Comparison of ENCODE assay signal across 8 cellular contexts in the genomic region with DNA sequence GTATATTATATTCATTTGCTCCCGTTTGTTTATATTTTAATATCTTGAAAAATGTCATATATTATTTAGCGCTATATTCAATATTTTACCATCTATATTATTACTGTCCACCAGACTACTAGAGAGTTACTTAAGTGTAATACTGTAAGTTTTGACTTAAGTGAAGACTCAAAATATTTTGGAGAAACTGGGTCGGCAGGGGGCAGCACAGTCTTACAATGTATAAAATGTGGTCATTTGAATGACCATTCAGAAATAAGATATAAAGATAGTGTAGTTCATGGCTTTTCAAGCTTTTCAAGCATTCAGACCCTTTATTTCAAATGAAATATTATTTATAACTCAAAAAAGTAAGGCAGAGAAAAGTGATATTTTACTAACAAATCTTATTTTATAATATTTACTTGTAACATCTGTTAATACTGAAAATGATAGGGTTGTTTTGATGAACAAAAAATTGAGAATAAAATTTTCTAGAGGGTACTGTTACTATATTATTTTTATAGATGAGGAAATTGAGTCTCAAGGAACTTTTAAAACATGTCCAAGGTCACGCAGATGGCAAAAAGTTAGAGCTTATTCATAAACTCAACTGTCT.
DNase-seq lines count a peak whose midpoint lies in the region; ATAC-seq, FAIRE-seq and TF ChIP-seq lines count a peak whose summit lies in the region.

No MANE protein-coding gene starts in this region.

- H3K27ac ChIP-seq in smooth muscle cell (ENCODE audit: low read depth) = no peak overlapping the region

- FAIRE-seq in RCC 7860 (lab: Jason Lieb, UNC) = peak; percentile 91

- H3K9me3 ChIP-seq in smooth muscle cell (replicated peaks; ENCODE audit: low read depth) = no peaks in the 10 kb centered on the region

- no peaks in the 10 kb centered on the region for H3F3A ChIP-seq in smooth muscle cell (ENCODE audit: low read depth)

- no peaks in the 10 kb centered on the region for H3K79me2 ChIP-seq in smooth muscle cell (ENCODE audit: low read depth)

- H3K4me2 ChIP-seq in smooth muscle cell = no peak overlapping the region

- DNase-seq in DMS53 treated with DMSO at 0.1 percent for 48 hours (lab: John Stamatoyannopoulos, UW; ENCODE audit: unreplicated experiment) (peak; percentile 78), HuH-7 (ENCODE audit: low spot score) (peak; percentile 18), RCC 7860 (ENCODE audit: low spot score) (peak; percentile 43), anterior cingulate cortex (lab: John Stamatoyannopoulos, UW) (peak in 34 of 58 donors; percentile 0 to 77 (median 12)), hepatic stellate cell (ENCODE audit: low spot score) (peak; percentile 20), smooth muscle cell (lab: John Stamatoyannopoulos, UW; ENCODE audit: unreplicated experiment) (peak; percentile 10)

- no peaks in the 10 kb centered on the region for H4K20me1 ChIP-seq in smooth muscle cell (ENCODE audit: low read depth)

- no peaks in the 10 kb centered on the region for H3K4me1 ChIP-seq in smooth muscle cell (ENCODE audit: low read depth)

- ATAC-seq in GM19455 (IDR thresholded peaks at IDR 0.05; ENCODE audit: unreplicated experiment) (no peak), GM18520 (IDR thresholded peaks at IDR 0.05; ENCODE audit: unreplicated experiment) (no peak)

- no peaks in the 10 kb centered on the region for H3K27me3 ChIP-seq in smooth muscle cell (ENCODE audit: low read depth)

- no peak overlapping the region for H3K9ac ChIP-seq in smooth muscle cell (ENCODE audit: low read depth)

- H2AFZ ChIP-seq in smooth muscle cell (ENCODE audit: low read depth) = no peak overlapping the region

- peak; percentile 89 for TF ChIP-seq CTCF in smooth muscle cell (IDR thresholded peaks at IDR 0.05; ENCODE audit: borderline replicate concordance, insufficient read depth, poor library complexity, severe bottlenecking)

- WGBS in smooth muscle cell (ENCODE audit: low lambda C conversion rate) = 31% methylated on average over 4 of the region's 4 CpGs

- no peak overlapping the region for H3K4me3 ChIP-seq in smooth muscle cell

- no peaks in the 10 kb centered on the region for H3K36me3 ChIP-seq in smooth muscle cell (ENCODE audit: low read depth)

Comparison
In these comparisons a context has a peak if more than half of its experiments do, and no peak if none do; other contexts are left out.
1. DNase-seq: peak in every context shown above with its lines; median percentile 78 in DMS53 treated with DMSO at 0.1 percent for 48 hours; 43 in RCC 7860; 20 in hepatic stellate cell; 18 in HuH-7; 12 in anterior cingulate cortex; 10 in smooth muscle cell.